2 cellular contexts compared by ENCODE assay signal in genomic region chr12:120758798-120759590, GRCh38.
TF ChIP-seq lines count a peak whose summit lies in the region.

No MANE protein-coding gene starts in this region.

TF ChIP-seq in GM23338, 12 proteins besides CTCF, POLR2A, EP300 and RAD21 (continued from another document):
- TF ChIP-seq EZH2phosphoT487 (IDR thresholded peaks at IDR 0.05; ENCODE audit: unreplicated experiment) = no peak
- no peak for TF ChIP-seq POLR2AphosphoS5 (IDR thresholded peaks at IDR 0.05; ENCODE audit: low read depth)
- no peak for TF ChIP-seq NANOG (IDR thresholded peaks at IDR 0.05; ENCODE audit: borderline replicate concordance)
- TF ChIP-seq, protein P1, sequence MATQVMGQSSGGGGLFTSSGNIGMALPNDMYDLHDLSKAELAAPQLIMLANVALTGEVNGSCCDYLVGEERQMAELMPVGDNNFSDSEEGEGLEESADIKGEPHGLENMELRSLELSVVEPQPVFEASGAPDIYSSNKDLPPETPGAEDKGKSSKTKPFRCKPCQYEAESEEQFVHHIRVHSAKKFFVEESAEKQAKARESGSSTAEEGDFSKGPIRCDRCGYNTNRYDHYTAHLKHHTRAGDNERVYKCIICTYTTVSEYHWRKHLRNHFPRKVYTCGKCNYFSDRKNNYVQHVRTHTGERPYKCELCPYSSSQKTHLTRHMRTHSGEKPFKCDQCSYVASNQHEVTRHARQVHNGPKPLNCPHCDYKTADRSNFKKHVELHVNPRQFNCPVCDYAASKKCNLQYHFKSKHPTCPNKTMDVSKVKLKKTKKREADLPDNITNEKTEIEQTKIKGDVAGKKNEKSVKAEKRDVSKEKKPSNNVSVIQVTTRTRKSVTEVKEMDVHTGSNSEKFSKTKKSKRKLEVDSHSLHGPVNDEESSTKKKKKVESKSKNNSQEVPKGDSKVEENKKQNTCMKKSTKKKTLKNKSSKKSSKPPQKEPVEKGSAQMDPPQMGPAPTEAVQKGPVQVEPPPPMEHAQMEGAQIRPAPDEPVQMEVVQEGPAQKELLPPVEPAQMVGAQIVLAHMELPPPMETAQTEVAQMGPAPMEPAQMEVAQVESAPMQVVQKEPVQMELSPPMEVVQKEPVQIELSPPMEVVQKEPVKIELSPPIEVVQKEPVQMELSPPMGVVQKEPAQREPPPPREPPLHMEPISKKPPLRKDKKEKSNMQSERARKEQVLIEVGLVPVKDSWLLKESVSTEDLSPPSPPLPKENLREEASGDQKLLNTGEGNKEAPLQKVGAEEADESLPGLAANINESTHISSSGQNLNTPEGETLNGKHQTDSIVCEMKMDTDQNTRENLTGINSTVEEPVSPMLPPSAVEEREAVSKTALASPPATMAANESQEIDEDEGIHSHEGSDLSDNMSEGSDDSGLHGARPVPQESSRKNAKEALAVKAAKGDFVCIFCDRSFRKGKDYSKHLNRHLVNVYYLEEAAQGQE (IDR thresholded peaks at IDR 0.05; ENCODE audit: unreplicated experiment) = no peak
- no peak for TF ChIP-seq ZNF462 (CRISPR knock-in tag; IDR thresholded peaks at IDR 0.05)
- TF ChIP-seq CREB1 (CRISPR knock-in tag; IDR thresholded peaks at IDR 0.05; ENCODE audit: low read depth) = no peak

TF ChIP-seq in WTC11, 78 proteins besides CTCF, POLR2A, EP300 and RAD21 (continued from another document):
- TF ChIP-seq ZNF425 (CRISPR knock-in tag; conservative IDR thresholded peaks at IDR 0.05) (no peak), RORB (CRISPR knock-in tag; IDR thresholded peaks at IDR 0.05) (no peak), TP53 (CRISPR knock-in tag; IDR thresholded peaks at IDR 0.05) (no peak), ZBTB43 (CRISPR knock-in tag; IDR thresholded peaks at IDR 0.05) (no peak), GTF2I (CRISPR knock-in tag; conservative IDR thresholded peaks at IDR 0.05) (no peak), GABPB1 (CRISPR knock-in tag; IDR thresholded peaks at IDR 0.05) (no peak), NR2C2 (CRISPR knock-in tag; IDR thresholded peaks at IDR 0.05) (no peak), ZNF317 (CRISPR knock-in tag; IDR thresholded peaks at IDR 0.05; ENCODE audit: borderline replicate concordance, low read depth) (no peak)
- TF ChIP-seq, protein P2, sequence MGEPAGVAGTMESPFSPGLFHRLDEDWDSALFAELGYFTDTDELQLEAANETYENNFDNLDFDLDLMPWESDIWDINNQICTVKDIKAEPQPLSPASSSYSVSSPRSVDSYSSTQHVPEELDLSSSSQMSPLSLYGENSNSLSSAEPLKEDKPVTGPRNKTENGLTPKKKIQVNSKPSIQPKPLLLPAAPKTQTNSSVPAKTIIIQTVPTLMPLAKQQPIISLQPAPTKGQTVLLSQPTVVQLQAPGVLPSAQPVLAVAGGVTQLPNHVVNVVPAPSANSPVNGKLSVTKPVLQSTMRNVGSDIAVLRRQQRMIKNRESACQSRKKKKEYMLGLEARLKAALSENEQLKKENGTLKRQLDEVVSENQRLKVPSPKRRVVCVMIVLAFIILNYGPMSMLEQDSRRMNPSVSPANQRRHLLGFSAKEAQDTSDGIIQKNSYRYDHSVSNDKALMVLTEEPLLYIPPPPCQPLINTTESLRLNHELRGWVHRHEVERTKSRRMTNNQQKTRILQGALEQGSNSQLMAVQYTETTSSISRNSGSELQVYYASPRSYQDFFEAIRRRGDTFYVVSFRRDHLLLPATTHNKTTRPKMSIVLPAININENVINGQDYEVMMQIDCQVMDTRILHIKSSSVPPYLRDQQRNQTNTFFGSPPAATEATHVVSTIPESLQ (CRISPR knock-in tag; IDR thresholded peaks at IDR 0.05) = no peak
- TF ChIP-seq, protein P3, sequence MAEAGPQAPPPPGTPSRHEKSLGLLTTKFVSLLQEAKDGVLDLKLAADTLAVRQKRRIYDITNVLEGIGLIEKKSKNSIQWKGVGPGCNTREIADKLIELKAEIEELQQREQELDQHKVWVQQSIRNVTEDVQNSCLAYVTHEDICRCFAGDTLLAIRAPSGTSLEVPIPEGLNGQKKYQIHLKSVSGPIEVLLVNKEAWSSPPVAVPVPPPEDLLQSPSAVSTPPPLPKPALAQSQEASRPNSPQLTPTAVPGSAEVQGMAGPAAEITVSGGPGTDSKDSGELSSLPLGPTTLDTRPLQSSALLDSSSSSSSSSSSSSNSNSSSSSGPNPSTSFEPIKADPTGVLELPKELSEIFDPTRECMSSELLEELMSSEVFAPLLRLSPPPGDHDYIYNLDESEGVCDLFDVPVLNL (CRISPR knock-in tag; IDR thresholded peaks at IDR 0.05; ENCODE audit: borderline replicate concordance, low read depth) = no peak
